In genomic region chr6:54053893-54054391, GRCh38 we compare ENCODE assay signal across 1 cellular context.
TF ChIP-seq lines count a peak whose summit lies in the region.

No MANE protein-coding gene starts in this region.

TF ChIP-seq in IMR-90, 13 proteins besides CTCF, POLR2A, EP300 and RAD21:
- TF ChIP-seq MAFK (IDR thresholded peaks at IDR 0.05; ENCODE audit: low read depth, low read length), result no peak
- TF ChIP-seq, protein P1, sequence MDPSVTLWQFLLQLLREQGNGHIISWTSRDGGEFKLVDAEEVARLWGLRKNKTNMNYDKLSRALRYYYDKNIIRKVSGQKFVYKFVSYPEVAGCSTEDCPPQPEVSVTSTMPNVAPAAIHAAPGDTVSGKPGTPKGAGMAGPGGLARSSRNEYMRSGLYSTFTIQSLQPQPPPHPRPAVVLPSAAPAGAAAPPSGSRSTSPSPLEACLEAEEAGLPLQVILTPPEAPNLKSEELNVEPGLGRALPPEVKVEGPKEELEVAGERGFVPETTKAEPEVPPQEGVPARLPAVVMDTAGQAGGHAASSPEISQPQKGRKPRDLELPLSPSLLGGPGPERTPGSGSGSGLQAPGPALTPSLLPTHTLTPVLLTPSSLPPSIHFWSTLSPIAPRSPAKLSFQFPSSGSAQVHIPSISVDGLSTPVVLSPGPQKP (IDR thresholded peaks at IDR 0.05; ENCODE audit: borderline replicate concordance, low read depth, low read length), result no peak
- TF ChIP-seq RFX5 (IDR thresholded peaks at IDR 0.05; ENCODE audit: low read depth, low read length), result no peak
- TF ChIP-seq NFE2L2 (IDR thresholded peaks at IDR 0.05; ENCODE audit: low read depth, low read length), result no peak
- TF ChIP-seq FOS (IDR thresholded peaks at IDR 0.05; ENCODE audit: low read depth, low read length), result peak; percentile 62; the same call in 1 of the 2 replicates
- TF ChIP-seq CHD1 (IDR thresholded peaks at IDR 0.05; ENCODE audit: low read depth, low read length), result no peak
- TF ChIP-seq MXI1 (IDR thresholded peaks at IDR 0.05; ENCODE audit: borderline replicate concordance, low read depth, low read length), result no peak
- no peak for TF ChIP-seq RCOR1 (IDR thresholded peaks at IDR 0.05; ENCODE audit: insufficient replicate concordance, low read length)
- no peak for TF ChIP-seq SMC3 (IDR thresholded peaks at IDR 0.05; ENCODE audit: low read depth, low read length)
- TF ChIP-seq MAZ (IDR thresholded peaks at IDR 0.05; ENCODE audit: borderline replicate concordance, low read depth, low read length), result no peak
- 0 out of 2 replicates have a peak, but pooled peaks have one; percentile 12 for TF ChIP-seq BHLHE40 (IDR thresholded peaks at IDR 0.05; ENCODE audit: low read depth, low read length)
- TF ChIP-seq USF2 (IDR thresholded peaks at IDR 0.05; ENCODE audit: low read depth, low read length), result no peak
- TF ChIP-seq CEBPB (IDR thresholded peaks at IDR 0.05; ENCODE audit: low read depth, low read length), result 0 out of 2 replicates have a peak, but pooled peaks have one; percentile 0
TF ChIP-seq in IMR-90: peak in this region for 3.
